Comparison of ENCODE assay signal across 26 cellular contexts in genomic region chr20:54160269-54161007, GRCh38. TPM values are rescaled to one million over a fixed set of nuclear protein-coding genes. Genes with fewer than 3 reads are reported as not detected.
"Had no signal": no experiment of that assay in that cellular context is flagged by ENCODE, and none has a peak within 500 bp of the region (broad histone marks: within the 10 kb centered on the region; RNA-seq: fewer than 3 reads in every experiment).

No MANE protein-coding gene starts in this region.

- H3K4me3 ChIP-seq: left ventricle myocardium inferior, lung, pancreas, prostate gland, spleen, suprapubic skin, thoracic aorta, tibial artery, uterus had no signal

- H3K4me1 Mint-ChIP-seq: mesothelial cell of epicardium; naive thymus-derived CD4-positive, alpha-beta T cell; stimulated activated effector memory CD8-positive, alpha-beta T cell treated with anti-CD3 and anti-CD28 coated beads, Interleukin-12 subunit alpha, Interleukin-12 subunit beta, amount 100 ng/mL, for 72 hours had no signal

- DNase-seq: islet precursor cell; left ventricle myocardium inferior; mesendoderm; naive thymus-derived CD4-positive, alpha-beta T cell; pancreas; posterior cingulate gyrus; retina; right cardiac atrium; small intestine; spleen; stimulated activated CD4-positive, alpha-beta T cell treated with anti-CD3 and anti-CD28 coated beads, Interleukin-4, amount 100 ng/mL, for 24 hours; stimulated activated naive CD4-positive, alpha-beta T cell; tibial artery; uterus had no signal

- H3K27me3 ChIP-seq: uterus had no signal

- H3K4me3 Mint-ChIP-seq: mesothelial cell of epicardium; natural killer cell treated with Interleukin-12 subunit alpha and Interleukin-12 subunit beta and Interleukin-15 and Interleukin-18, amount 100 ng/mL, for 72 hours; stimulated activated effector memory CD8-positive, alpha-beta T cell treated with anti-CD3 and anti-CD28 coated beads, Interleukin-12 subunit alpha, Interleukin-12 subunit beta, amount 100 ng/mL, for 72 hours; stimulated activated naive CD8-positive, alpha-beta T cell treated with anti-CD3 and anti-CD28 coated beads, Interleukin-15, Interleukin-2, amounts not matched to agents 100 ng/mL and 50 ng/mL, for 24 hours; type B pancreatic cell had no signal

- H3K9me3 Mint-ChIP-seq: mesothelial cell of epicardium; natural killer cell treated with Interleukin-12 subunit alpha and Interleukin-12 subunit beta and Interleukin-15 and Interleukin-18, amount 100 ng/mL, for 72 hours; stimulated activated effector memory CD8-positive, alpha-beta T cell treated with anti-CD3 and anti-CD28 coated beads, Interleukin-12 subunit alpha, Interleukin-12 subunit beta, amount 100 ng/mL, for 72 hours; stimulated activated naive CD8-positive, alpha-beta T cell treated with anti-CD3 and anti-CD28 coated beads, Interleukin-15, Interleukin-2, amounts not matched to agents 100 ng/mL and 50 ng/mL, for 24 hours; type B pancreatic cell had no signal

- H3K4me1 ChIP-seq: left ventricle myocardium inferior, pancreas, prostate gland, spleen, suprapubic skin, tibial artery, uterus had no signal

- H3K27ac ChIP-seq: left ventricle myocardium inferior, pancreas, prostate gland, spleen, suprapubic skin, thoracic aorta, tibial artery, uterus had no signal

- H3K27ac Mint-ChIP-seq: mesothelial cell of epicardium; naive thymus-derived CD4-positive, alpha-beta T cell; natural killer cell treated with Interleukin-12 subunit alpha and Interleukin-12 subunit beta and Interleukin-15 and Interleukin-18, amount 100 ng/mL, for 72 hours; stimulated activated effector memory CD8-positive, alpha-beta T cell treated with anti-CD3 and anti-CD28 coated beads, Interleukin-12 subunit alpha, Interleukin-12 subunit beta, amount 100 ng/mL, for 72 hours; stimulated activated naive CD8-positive, alpha-beta T cell treated with anti-CD3 and anti-CD28 coated beads, Interleukin-15, Interleukin-2, amounts not matched to agents 100 ng/mL and 50 ng/mL, for 24 hours; type B pancreatic cell had no signal

- H3K36me3 ChIP-seq: left ventricle myocardium inferior, pancreas, prostate gland, spleen, suprapubic skin, thoracic aorta, tibial artery, uterus had no signal

- H3K9me3 ChIP-seq: left ventricle myocardium inferior, pancreas, prostate gland, spleen, suprapubic skin, thoracic aorta, tibial artery, uterus had no signal

- ATAC-seq: naive thymus-derived CD4-positive, alpha-beta T cell; natural killer cell treated with Interleukin-12 subunit alpha and Interleukin-12 subunit beta and Interleukin-15 and Interleukin-18, amount 100 ng/mL, for 72 hours; pancreas; right cardiac atrium; sciatic nerve; stimulated activated effector memory CD8-positive, alpha-beta T cell treated with anti-CD3 and anti-CD28 coated beads, Interleukin-12 subunit alpha, Interleukin-12 subunit beta, amount 100 ng/mL, for 72 hours had no signal

- H3K36me3 Mint-ChIP-seq: mesothelial cell of epicardium; naive thymus-derived CD4-positive, alpha-beta T cell; natural killer cell treated with Interleukin-12 subunit alpha and Interleukin-12 subunit beta and Interleukin-15 and Interleukin-18, amount 100 ng/mL, for 72 hours; stimulated activated effector memory CD8-positive, alpha-beta T cell treated with anti-CD3 and anti-CD28 coated beads, Interleukin-12 subunit alpha, Interleukin-12 subunit beta, amount 100 ng/mL, for 72 hours; type B pancreatic cell had no signal

RNA-seq across cellular contexts. Expression of gene CYP24A1, which starts 13.3 kb away (rescaled TPM):
- total RNA-seq: left ventricle myocardium inferior; natural killer cell treated with Interleukin-12 subunit alpha and Interleukin-12 subunit beta and Interleukin-15 and Interleukin-18, amount 100 ng/mL, for 72 hours; osteoblast; right cardiac atrium; sciatic nerve; spleen; subcutaneous adipose tissue; thoracic aorta had no signal
- polyA plus RNA-seq: naive thymus-derived CD4-positive, alpha-beta T cell; pancreas; right cardiac atrium; spleen had no signal
